Comparison of ENCODE assay signal across 9 cellular contexts in the genomic region with DNA sequence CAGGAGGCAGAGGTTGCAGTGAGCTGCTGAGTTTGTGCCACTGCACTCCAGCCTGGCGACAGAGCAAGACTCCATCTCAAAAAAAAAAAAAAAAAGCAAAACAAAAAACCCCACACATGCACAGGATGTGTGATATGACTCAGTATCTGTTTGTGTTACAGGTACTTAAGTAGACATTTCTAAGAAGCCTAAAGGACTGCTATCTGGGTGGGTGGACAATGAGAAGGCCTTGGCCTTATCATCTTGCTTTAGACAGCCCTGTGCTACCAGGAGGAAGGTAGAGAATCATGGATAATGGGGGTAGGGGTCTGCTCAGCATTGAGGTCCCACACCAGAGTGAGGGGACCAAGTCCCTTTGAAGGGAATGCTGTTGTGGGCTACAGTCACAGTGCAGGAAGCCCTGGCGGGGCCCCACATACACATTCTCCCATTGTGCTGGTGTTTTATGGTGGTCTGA. TPM values are rescaled to one million over a fixed set of nuclear protein-coding genes. Genes with fewer than 3 reads are reported as not detected.
A peak's percentile ranks its signal among the peaks of the same experiment; 100 is the strongest.
DNase-seq lines count a peak whose midpoint lies in the region; ATAC-seq and TF ChIP-seq lines count a peak whose summit lies in the region.
"Had no signal": no experiment of that assay in that cellular context is flagged by ENCODE, and none has a peak within 500 bp of the region (broad histone marks: within the 10 kb centered on the region; RNA-seq: fewer than 3 reads in every experiment).

No MANE protein-coding gene starts in this region.

- H3K27ac ChIP-seq in breast epithelium (peak overlapping the region; percentile 69 to 74), mammary epithelial cell (ENCODE audit: insufficient read depth, low read depth, low read length) (no peak overlapping the region), suprapubic skin (peak overlapping the region; percentile 57), caudate nucleus (ENCODE audit: low read depth, low read length) (no peak overlapping the region)
- H3K27ac ChIP-seq: tibial nerve had no signal

- H3K4me3 ChIP-seq in breast epithelium, result no peak overlapping the region
- no peak overlapping the region for H3K4me3 ChIP-seq in mammary epithelial cell (replicated peaks in 1 of 3; ENCODE audit: insufficient read depth in 1 of 3, low read depth in 2 of 3, low read length in 3 of 3)
- no peak overlapping the region for H3K4me3 ChIP-seq in suprapubic skin
- H3K4me3 ChIP-seq: tibial nerve had no signal

- H3K4me1 Mint-ChIP-seq in MCF 10A (ENCODE audit: insufficient read depth, unreplicated experiment), result no peaks in the 10 kb centered on the region

- H3K9ac ChIP-seq in mammary epithelial cell (ENCODE audit: insufficient read depth, low read length), result no peak overlapping the region

- no peaks in the 10 kb centered on the region for H3K27me3 Mint-ChIP-seq in MCF 10A (ENCODE audit: insufficient read depth, unreplicated experiment)

- H3K79me2 ChIP-seq in mammary epithelial cell (ENCODE audit: insufficient read depth, low read length), result peaks cover 3% of the 10 kb centered on the region

- H3K4me3 Mint-ChIP-seq in MCF 10A (ENCODE audit: unreplicated experiment), result no peak overlapping the region

- intact Hi-C loops in breast epithelium (cut with DNase I; ENCODE audit: low total_unique reads), result no loop called here
- intact Hi-C loops in MCF 10A (cut with micrococcal nuclease), result no loop called here
- intact Hi-C loops in mammary epithelial cell (cut with micrococcal nuclease), result no loop called here

- H3K36me3 ChIP-seq in breast epithelium (peaks cover 10% of the 10 kb centered on the region), mammary epithelial cell (ENCODE audit: insufficient read depth, low read length) (peaks cover 64% of the 10 kb centered on the region), suprapubic skin (peaks cover 99% of the 10 kb centered on the region)

- H3K9me3 ChIP-seq in breast epithelium (no peaks in the 10 kb centered on the region), mammary epithelial cell (replicated peaks; ENCODE audit: insufficient read depth, low read length) (no peaks in the 10 kb centered on the region), suprapubic skin (no peaks in the 10 kb centered on the region)
- H3K9me3 ChIP-seq: tibial nerve had no signal

- in situ Hi-C loops in mammary epithelial cell (cut with MboI; ENCODE audit: low sequenced_read_pairs in 2 of 2), result no loop called here

- BruUV-seq in MCF 10A (replicated peaks; lab: Mats Ljungman, UMichigan) (no TSS peak), mammary epithelial cell (replicated peaks; lab: Mats Ljungman, UMichigan) (no TSS peak)

- POLR2A ChIA-PET in MCF 10A (lab: Yijun Ruan, JAX), result no interaction called here

- WGBS in mammary epithelial cell (ENCODE audit: low coverage, missing lambda C conversion rate), result 88% methylated on average over 2 of the region's 2 CpGs
- WGBS in suprapubic skin, result 84% methylated on average over 2 of the region's 2 CpGs

- H3K27ac Mint-ChIP-seq in MCF 10A (ENCODE audit: low read depth, unreplicated experiment), result no peak overlapping the region

- dilution Hi-C loops in mammary epithelial cell (cut with HindIII; ENCODE audit: low sequenced_read_pairs), result no loop called here

- no peaks in the 10 kb centered on the region for H3K4me1 ChIP-seq in breast epithelium
- H3K4me1 ChIP-seq in mammary epithelial cell (ENCODE audit: insufficient read depth, low read length), result no peaks in the 10 kb centered on the region
- peaks cover 22% of the 10 kb centered on the region for H3K4me1 ChIP-seq in suprapubic skin

- no peak overlapping the region for H2AFZ ChIP-seq in mammary epithelial cell (ENCODE audit: low read depth, low read length)

- no peak for TF ChIP-seq POLR2A in breast epithelium (IDR thresholded peaks at IDR 0.05)
- no peak for TF ChIP-seq POLR2A in suprapubic skin (IDR thresholded peaks at IDR 0.05)

- H3K9me3 Mint-ChIP-seq in MCF 10A (ENCODE audit: unreplicated experiment), result no peaks in the 10 kb centered on the region

- no peaks in the 10 kb centered on the region for H4K20me1 ChIP-seq in mammary epithelial cell (ENCODE audit: insufficient read depth, low read length)

- H3K4me2 ChIP-seq in mammary epithelial cell (ENCODE audit: insufficient read depth, low read depth, low read length), result no peak overlapping the region

- CTCF ChIA-PET in MCF 10A (lab: Yijun Ruan, JAX), result interaction anchor here (0.6 kb wide), 1 partner anchor 244 kb away, joined by 3 read pairs; no protein-coding TSS in a partner anchor
- CTCF ChIA-PET in mammary epithelial cell (lab: Charles Lee; ENCODE audit: low non-redundant PET), result no interaction called here

- H3K27me3 ChIP-seq in breast epithelium (no peaks in the 10 kb centered on the region), mammary epithelial cell (ENCODE audit: insufficient read depth, low read length) (no peaks in the 10 kb centered on the region), suprapubic skin (no peaks in the 10 kb centered on the region)
- H3K27me3 ChIP-seq: tibial nerve had no signal

- peaks cover 72% of the 10 kb centered on the region for H3K36me3 Mint-ChIP-seq in MCF 10A (ENCODE audit: insufficient read depth, unreplicated experiment)

- TF ChIP-seq EP300 in suprapubic skin (IDR thresholded peaks at IDR 0.05), result no peak

- TF ChIP-seq CTCF in breast epithelium (IDR thresholded peaks at IDR 0.05) (no peak), MCF 10A (IDR thresholded peaks at IDR 0.05; ENCODE audit: unreplicated experiment) (no peak), mammary epithelial cell (conservative IDR thresholded peaks at IDR 0.05 in 1 of 2, IDR thresholded peaks at IDR 0.05 in 1 of 2; ENCODE audit: extremely low read depth in 1 of 2, insufficient read depth in 1 of 2, low read depth in 1 of 2, low read length in 2 of 2) (no peak), suprapubic skin (IDR thresholded peaks at IDR 0.05) (no peak)

- DNase-seq in breast epithelium (ENCODE audit: low spot score in 2 of 2), result no peak
- no peak for DNase-seq in MCF 10A (ENCODE audit: unreplicated experiment)
- peak; percentile 30 for DNase-seq in mammary epithelial cell
- no peak for DNase-seq in suprapubic skin (ENCODE audit: low spot score in 2 of 2)
- DNase-seq in caudate nucleus (lab: John Stamatoyannopoulos, UW), result no peak
- no peak for DNase-seq in NCI-H446 treated with DMSO at 0.1 percent for 48 hours (lab: John Stamatoyannopoulos, UW)

- ATAC-seq in HG03159 (IDR thresholded peaks at IDR 0.05; ENCODE audit: unreplicated experiment), result peak; percentile 58
- no peak for ATAC-seq in HG02970 (IDR thresholded peaks at IDR 0.05; ENCODE audit: low FRiP score, unreplicated experiment)

RNA-seq across cellular contexts. Expression of gene PLD6, which starts 26.7 kb away (rescaled TPM):
- total RNA-seq in breast epithelium (1 to 10 TPM; 2.9 to 4.0 (median 3.8) TPM), MCF 10A (2022) (5.5 and 9.2 TPM in 2 replicates), mammary epithelial cell (1 to 10 TPM; 1.8 to 4.3 TPM), suprapubic skin (1 to 10 TPM; 3.3 to 9.1 (median 5.2) TPM)
- polyA plus RNA-seq in mammary epithelial cell, result 1.7 TPM
- polyA minus RNA-seq in mammary epithelial cell, result not detected

RNA-seq across cellular contexts. Expression of gene FLCN, which starts 57.6 kb away (rescaled TPM):
- 10 to 100 TPM; 39.7 to 61.1 (median 57.0) TPM for total RNA-seq in breast epithelium
- 25.6 and 49.7 TPM in 2 replicates for total RNA-seq in MCF 10A (2022)
- 10 to 100 TPM; 41.7 to 59.0 TPM for total RNA-seq in mammary epithelial cell
- polyA plus RNA-seq in mammary epithelial cell, result 10.5 TPM
- 58.9 TPM for polyA minus RNA-seq in mammary epithelial cell
- 100 to 1,000 TPM in 1 of 4 donors, 10 to 100 TPM in 3; 28.4 to 143 (median 49.2) TPM for total RNA-seq in suprapubic skin

Comparison
In these comparisons a context has a peak if more than half of its experiments do, and no peak if none do; other contexts are left out.
1. H3K27ac ChIP-seq: peak in breast epithelium (2 of 2) and suprapubic skin (single experiment); none in mammary epithelial cell (single experiment) and caudate nucleus (single experiment).